In the genomic region with DNA sequence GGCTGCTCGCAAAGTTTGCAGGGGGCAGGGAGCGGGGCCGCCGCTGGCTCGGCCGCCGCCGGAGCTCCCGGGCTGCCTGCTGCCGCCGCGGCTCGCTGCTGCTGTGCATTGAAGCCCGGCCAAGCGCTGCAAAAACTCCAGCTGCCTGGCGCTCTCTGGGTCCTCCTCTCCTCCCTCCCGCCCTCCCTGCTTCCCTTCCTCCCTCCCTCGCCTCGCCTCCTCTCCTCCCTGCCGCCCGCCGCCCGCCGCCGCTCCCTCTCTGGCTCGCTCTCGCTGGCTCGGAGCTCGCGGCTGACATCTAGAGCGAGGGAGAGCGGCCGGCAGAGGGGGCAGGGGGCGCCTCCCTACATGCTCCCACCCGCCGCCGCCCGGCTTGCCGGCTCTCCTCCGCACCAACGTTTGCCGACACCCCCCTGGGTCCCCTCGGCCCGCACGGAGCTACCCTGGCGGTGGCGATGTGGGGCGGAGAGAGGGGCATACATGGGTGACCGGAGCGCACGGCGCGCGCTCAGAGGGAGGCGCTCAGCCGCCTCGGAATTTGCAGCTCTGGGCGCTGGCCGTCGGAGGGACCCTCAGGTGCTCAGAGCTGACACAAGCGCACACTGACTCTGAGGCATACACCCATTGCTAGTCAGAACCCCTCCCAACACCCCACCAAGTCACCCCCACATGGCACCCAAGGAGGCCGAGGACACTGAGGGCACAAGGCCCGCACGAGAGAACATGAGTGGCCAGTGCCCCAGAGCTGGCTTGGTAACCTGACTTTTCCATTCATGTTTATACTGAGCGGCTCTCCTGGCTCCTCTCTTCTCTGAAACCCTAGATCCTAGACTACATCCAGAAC, we compare ENCODE assay signal across 8 cellular contexts. TPM values are rescaled to one million over a fixed set of nuclear protein-coding genes. Genes with fewer than 3 reads are reported as not detected.
DNase-seq lines count a peak whose midpoint lies in the region; ATAC-seq and TF ChIP-seq lines count a peak whose summit lies in the region.

No MANE protein-coding gene starts in this region.

- no peaks in the 10 kb centered on the region for H3F3A ChIP-seq in MM.1S (ENCODE audit: insufficient read depth, low read length)

- peaks cover 41% of the 10 kb centered on the region for H3K4me1 Mint-ChIP-seq in chondrocyte (ENCODE audit: low read depth)

- no peaks in the 10 kb centered on the region for H3K9me2 ChIP-seq in MM.1S (replicated peaks; ENCODE audit: insufficient read depth, low read length)

- H3K4me3 ChIP-seq in MM.1S (ENCODE audit: low read length) = no peak overlapping the region

- H3K36me3 ChIP-seq in MM.1S (replicated peaks; ENCODE audit: insufficient read depth, low read length) = no peaks in the 10 kb centered on the region

- H3K27me3 ChIP-seq in MM.1S (replicated peaks; ENCODE audit: insufficient read depth, low read length) = peaks cover 51% of the 10 kb centered on the region

- intact Hi-C loops in left colon (cut with DNase I, micrococcal nuclease) = no loop called here

- H3K4me1 ChIP-seq in MM.1S (ENCODE audit: low read length) = no peaks in the 10 kb centered on the region

- no peak overlapping the region for H3K4me2 ChIP-seq in MM.1S (ENCODE audit: low read depth, low read length)

- H3K9ac ChIP-seq in MM.1S (ENCODE audit: low read length) = no peak overlapping the region

- H3K27ac ChIP-seq in MM.1S (ENCODE audit: low read length) = no peak overlapping the region

- peaks cover 2% of the 10 kb centered on the region for H3K27me3 Mint-ChIP-seq in chondrocyte (ENCODE audit: low read depth)

- ATAC-seq in left colon (peak; percentile 59), HG02759 (IDR thresholded peaks at IDR 0.05; ENCODE audit: unreplicated experiment) (no peak)
- no peak for ATAC-seq in stimulated activated naive CD8-positive, alpha-beta T cell treated with anti-CD3 and anti-CD28 coated beads, Interleukin-15, Interleukin-2, amounts not matched to agents 100 U/mL and 50 U/mL, for 24 hours

- H3K79me2 ChIP-seq in MM.1S (ENCODE audit: low read length) = no peaks in the 10 kb centered on the region

- TF ChIP-seq CTCF in chondrocyte (IDR thresholded peaks at IDR 0.05) (peak; percentile 75), MM.1S (IDR thresholded peaks at IDR 0.05; ENCODE audit: low read length) (no peak)

- H2AFZ ChIP-seq in MM.1S (ENCODE audit: low read length) = no peak overlapping the region

- H3K9me3 Mint-ChIP-seq in chondrocyte (ENCODE audit: low read depth) = no peaks in the 10 kb centered on the region

- H3K27ac Mint-ChIP-seq in chondrocyte (ENCODE audit: unreplicated experiment) = no peak overlapping the region

- H3K36me3 Mint-ChIP-seq in chondrocyte (ENCODE audit: low read depth) = peaks cover 3% of the 10 kb centered on the region

- DNase-seq in activated CD4-positive, alpha-beta T cell treated with anti-CD3 and anti-CD28 coated beads for 48 hours = peak; percentile 12
- no peak for DNase-seq in activated CD4-positive, alpha-beta T cell treated with anti-CD3 and anti-CD28 coated beads, Interleukin-2, amount 50 U/mL, for 1 hour
- peak; percentile 61 for DNase-seq in NCI-H526 treated with DMSO at 0.1 percent for 48 hours (lab: John Stamatoyannopoulos, UW)
- DNase-seq in chondrocyte (ENCODE audit: low spot score) = no peak
- DNase-seq in left colon = peak; percentile 40 to 50
- DNase-seq in stimulated activated naive CD8-positive, alpha-beta T cell treated with anti-CD3 and anti-CD28 coated beads, Interleukin-15, Interleukin-2, amounts not matched to agents 100 U/mL and 50 U/mL, for 24 hours = peak; percentile 21
- no peak for DNase-seq in MM.1S

- H3K4me3 Mint-ChIP-seq in chondrocyte (ENCODE audit: unreplicated experiment) = peak overlapping the region; percentile 71

- H4K20me1 ChIP-seq in MM.1S (ENCODE audit: insufficient read depth, low read length) = no peaks in the 10 kb centered on the region

- H3K9me3 ChIP-seq in MM.1S (replicated peaks; ENCODE audit: insufficient read depth, low read length) = no peaks in the 10 kb centered on the region

RNA-seq across cellular contexts. Expression of a gene that starts 1.2 kb away (rescaled TPM):
- total RNA-seq in chondrocyte = 11.3 to 57.7 TPM (median 13.0 TPM) in 3 replicates
- 1 to 10 TPM; 1.1 to 1.3 TPM for total RNA-seq in left colon

Comparison
In these comparisons a context has a peak if more than half of its experiments do, and no peak if none do; other contexts are left out.
1. DNase-seq: peak in activated CD4-positive, alpha-beta T cell treated with anti-CD3 and anti-CD28 coated beads for 48 hours (single experiment), NCI-H526 treated with DMSO at 0.1 percent for 48 hours (single experiment), left colon (2 of 2) and stimulated activated naive CD8-positive, alpha-beta T cell treated with anti-CD3 and anti-CD28 coated beads, Interleukin-15, Interleukin-2, amounts not matched to agents 100 U/mL and 50 U/mL, for 24 hours (single experiment); none in activated CD4-positive, alpha-beta T cell treated with anti-CD3 and anti-CD28 coated beads, Interleukin-2, amount 50 U/mL, for 1 hour (single experiment), chondrocyte (single experiment) and MM.1S (single experiment).